1 cellular context compared by ENCODE assay signal in genomic region chr7:143263266-143264195, GRCh38.
TF ChIP-seq lines count a peak whose summit lies in the region.

TSS of gene GSTK1 (plus strand) at chr7:143263441. CDS start at chr7:143263514, 73 bp downstream.

TF ChIP-seq in HepG2, 621 proteins besides CTCF, POLR2A, EP300 and RAD21 (continued from another document and continues in another):
- TF ChIP-seq, protein P1, sequence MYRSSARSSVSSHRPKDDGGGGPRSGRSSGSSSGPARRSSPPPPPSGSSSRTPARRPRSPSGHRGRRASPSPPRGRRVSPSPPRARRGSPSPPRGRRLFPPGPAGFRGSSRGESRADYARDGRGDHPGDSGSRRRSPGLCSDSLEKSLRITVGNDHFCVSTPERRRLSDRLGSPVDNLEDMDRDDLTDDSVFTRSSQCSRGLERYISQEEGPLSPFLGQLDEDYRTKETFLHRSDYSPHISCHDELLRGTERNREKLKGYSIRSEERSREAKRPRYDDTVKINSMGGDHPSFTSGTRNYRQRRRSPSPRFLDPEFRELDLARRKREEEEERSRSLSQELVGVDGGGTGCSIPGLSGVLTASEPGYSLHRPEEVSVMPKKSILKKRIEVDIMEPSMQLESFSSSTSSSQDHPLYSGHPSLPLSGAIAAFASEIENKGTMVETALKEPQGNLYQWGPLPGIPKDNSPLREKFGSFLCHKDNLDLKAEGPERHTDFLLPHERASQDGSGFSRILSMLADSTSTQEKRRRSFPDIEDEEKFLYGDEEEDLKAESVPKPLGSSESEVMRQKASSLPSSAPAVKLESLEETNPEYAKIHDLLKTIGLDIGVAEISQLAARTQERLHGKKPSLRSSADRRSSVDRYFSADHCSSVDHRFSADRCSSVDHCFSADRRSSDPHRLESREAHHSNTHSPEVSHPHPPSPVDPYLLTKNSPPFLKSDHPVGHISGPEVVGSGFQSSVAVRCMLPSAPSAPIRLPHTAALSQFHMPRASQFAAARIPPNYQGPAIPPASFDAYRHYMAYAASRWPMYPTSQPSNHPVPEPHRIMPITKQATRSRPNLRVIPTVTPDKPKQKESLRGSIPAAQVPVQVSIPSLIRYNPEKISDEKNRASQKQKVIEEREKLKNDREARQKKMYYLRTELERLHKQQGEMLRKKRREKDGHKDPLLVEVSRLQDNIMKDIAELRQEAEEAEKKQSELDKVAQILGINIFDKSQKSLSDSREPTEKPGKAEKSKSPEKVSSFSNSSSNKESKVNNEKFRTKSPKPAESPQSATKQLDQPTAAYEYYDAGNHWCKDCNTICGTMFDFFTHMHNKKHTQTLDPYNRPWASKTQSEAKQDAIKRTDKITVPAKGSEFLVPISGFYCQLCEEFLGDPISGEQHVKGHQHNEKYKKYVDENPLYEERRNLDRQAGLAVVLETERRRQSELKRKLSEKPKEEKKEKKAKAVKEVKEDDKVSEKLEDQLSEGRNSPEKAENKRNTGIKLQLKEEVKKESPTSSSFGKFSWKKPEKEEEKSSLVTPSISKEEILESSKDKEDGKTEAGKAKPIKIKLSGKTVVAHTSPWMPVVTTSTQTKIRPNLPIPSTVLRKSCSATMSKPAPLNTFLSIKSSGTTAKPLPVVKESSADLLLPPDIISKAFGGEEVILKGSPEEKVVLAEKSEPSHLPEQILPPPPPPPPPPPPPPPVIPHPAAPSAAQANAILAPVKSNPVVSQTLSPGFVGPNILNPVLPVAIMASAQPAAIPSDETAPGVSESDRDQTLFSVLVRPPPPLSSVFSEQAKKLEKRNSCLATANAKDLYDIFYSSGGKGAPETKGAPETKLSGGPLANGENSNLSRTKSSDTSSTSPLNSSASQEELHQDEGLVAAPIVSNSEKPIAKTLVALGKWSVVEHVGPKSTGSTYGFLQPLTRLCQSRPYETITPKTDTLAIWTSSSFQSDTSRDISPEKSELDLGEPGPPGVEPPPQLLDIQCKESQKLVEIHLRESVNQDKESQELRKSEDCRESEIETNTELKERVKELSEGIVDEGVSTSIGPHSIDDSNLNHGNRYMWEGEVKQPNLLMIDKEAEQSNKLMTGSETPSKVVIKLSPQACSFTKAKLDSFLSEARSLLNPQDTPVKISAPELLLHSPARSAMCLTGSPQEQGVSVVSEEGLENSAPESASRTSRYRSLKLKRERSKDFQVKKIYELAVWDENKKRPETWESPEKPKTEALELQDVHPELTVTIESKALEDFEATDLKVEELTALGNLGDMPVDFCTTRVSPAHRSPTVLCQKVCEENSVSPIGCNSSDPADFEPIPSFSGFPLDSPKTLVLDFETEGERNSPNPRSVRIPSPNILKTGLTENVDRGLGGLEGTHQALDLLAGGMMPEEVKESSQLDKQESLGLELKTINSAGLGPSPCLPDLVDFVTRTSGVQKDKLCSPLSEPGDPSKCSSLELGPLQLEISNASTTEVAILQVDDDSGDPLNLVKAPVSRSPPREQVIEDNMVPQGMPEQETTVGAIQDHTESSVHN (CRISPR knock-in tag; IDR thresholded peaks at IDR 0.05), result no peak
- TF ChIP-seq WIZ (CRISPR knock-in tag; IDR thresholded peaks at IDR 0.05) (0 out of 2 replicates have a peak, but pooled peaks have one; percentile 40), ZSCAN12 (CRISPR knock-in tag; IDR thresholded peaks at IDR 0.05) (no peak; the same call in none of the 2 replicates), ZNF614 (CRISPR knock-in tag; IDR thresholded peaks at IDR 0.05; ENCODE audit: borderline replicate concordance) (peak; percentile 87; the same call in 1 of the 2 replicates), REPIN1 (CRISPR knock-in tag; IDR thresholded peaks at IDR 0.05; ENCODE audit: borderline replicate concordance, low read depth) (peak; percentile 84; the same call in 1 of the 2 replicates), RNF2 (conservative IDR thresholded peaks at IDR 0.05; ENCODE audit: low read depth) (no peak), ZNF253 (CRISPR knock-in tag; IDR thresholded peaks at IDR 0.05; ENCODE audit: borderline replicate concordance) (0 out of 2 replicates have a peak, but pooled peaks have one; percentile 51), CHD4 (IDR thresholded peaks at IDR 0.05; ENCODE audit: borderline replicate concordance, low read length) (no peak), PRDM4 (CRISPR knock-in tag; IDR thresholded peaks at IDR 0.05; ENCODE audit: borderline replicate concordance) (no peak), RFXAP (CRISPR knock-in tag; IDR thresholded peaks at IDR 0.05; ENCODE audit: borderline replicate concordance) (no peak), CENPX (CRISPR knock-in tag; IDR thresholded peaks at IDR 0.05) (no peak), KDM5A (IDR thresholded peaks at IDR 0.05; ENCODE audit: borderline replicate concordance, low read length) (no peak), CEBPB (IDR thresholded peaks at IDR 0.05; ENCODE audit: borderline replicate concordance, low read depth, low read length) (no peak), ATF4 (CRISPR knock-in tag; IDR thresholded peaks at IDR 0.05) (no peak), CEBPG (CRISPR knock-in tag; IDR thresholded peaks at IDR 0.05) (no peak), FOXA3 (CRISPR knock-in tag; IDR thresholded peaks at IDR 0.05) (peak; percentile 30; the same call in 1 of the 2 replicates), HOXA9 (CRISPR knock-in tag; IDR thresholded peaks at IDR 0.05; ENCODE audit: borderline replicate concordance) (no peak), ATM (IDR thresholded peaks at IDR 0.05; ENCODE audit: borderline replicate concordance) (no peak), BCL6 (CRISPR knock-in tag; IDR thresholded peaks at IDR 0.05) (peak; percentile 52), HHEX (CRISPR knock-in tag; IDR thresholded peaks at IDR 0.05) (no peak), NR3C1 (CRISPR knock-in tag; IDR thresholded peaks at IDR 0.05) (no peak), KAT7 (CRISPR knock-in tag; IDR thresholded peaks at IDR 0.05; ENCODE audit: borderline replicate concordance) (peak; percentile 63; the same call in 1 of the 2 replicates), JUND (CRISPR knock-in tag; IDR thresholded peaks at IDR 0.05) (no peak), SSRP1 (CRISPR knock-in tag; IDR thresholded peaks at IDR 0.05) (no peak; the same call in 1 of the 2 replicates), SALL1 (CRISPR knock-in tag; IDR thresholded peaks at IDR 0.05) (peak; percentile 85), IRF2 (CRISPR knock-in tag; IDR thresholded peaks at IDR 0.05) (no peak), ZFP36 (IDR thresholded peaks at IDR 0.05; ENCODE audit: borderline replicate concordance, low read depth, low read length, partially characterized antibody) (no peak), RXRB (CRISPR knock-in tag; IDR thresholded peaks at IDR 0.05; ENCODE audit: borderline replicate concordance) (peak; percentile 71; the same call in 1 of the 2 replicates), CCAR2 (optimal IDR thresholded peaks at IDR 0.05; ENCODE audit: low read depth, low read length) (no peak), SMAD1 (CRISPR knock-in tag; IDR thresholded peaks at IDR 0.05; ENCODE audit: borderline replicate concordance, low read depth) (0 out of 2 replicates have a peak, but pooled peaks have one; percentile 28), MLX (CRISPR knock-in tag; IDR thresholded peaks at IDR 0.05) (no peak), SP140L (CRISPR knock-in tag; IDR thresholded peaks at IDR 0.05; ENCODE audit: borderline replicate concordance) (peak; percentile 69; the same call in 1 of the 2 replicates), ZNF138 (CRISPR knock-in tag; IDR thresholded peaks at IDR 0.05; ENCODE audit: low read depth) (0 out of 2 replicates have a peak, but pooled peaks have one; percentile 46), ZFP90 (CRISPR knock-in tag; IDR thresholded peaks at IDR 0.05; ENCODE audit: borderline replicate concordance) (0 out of 2 replicates have a peak, but pooled peaks have one; percentile 58), SOX5 (CRISPR knock-in tag; IDR thresholded peaks at IDR 0.05; ENCODE audit: borderline replicate concordance) (peak; percentile 41; the same call in 1 of the 2 replicates), HES4 (CRISPR knock-in tag; IDR thresholded peaks at IDR 0.05; ENCODE audit: borderline replicate concordance) (peak; percentile 59; the same call in 1 of the 2 replicates), ZNF414 (CRISPR knock-in tag; IDR thresholded peaks at IDR 0.05) (peak; percentile 65; the same call in 1 of the 2 replicates), ATF2 (CRISPR knock-in tag; IDR thresholded peaks at IDR 0.05) (peak; percentile 70; the same call in 1 of the 2 replicates), ZNF329 (CRISPR knock-in tag; IDR thresholded peaks at IDR 0.05; ENCODE audit: low read depth) (no peak), SIX1 (CRISPR knock-in tag; IDR thresholded peaks at IDR 0.05; ENCODE audit: borderline replicate concordance) (no peak)
- TF ChIP-seq, protein P2, sequence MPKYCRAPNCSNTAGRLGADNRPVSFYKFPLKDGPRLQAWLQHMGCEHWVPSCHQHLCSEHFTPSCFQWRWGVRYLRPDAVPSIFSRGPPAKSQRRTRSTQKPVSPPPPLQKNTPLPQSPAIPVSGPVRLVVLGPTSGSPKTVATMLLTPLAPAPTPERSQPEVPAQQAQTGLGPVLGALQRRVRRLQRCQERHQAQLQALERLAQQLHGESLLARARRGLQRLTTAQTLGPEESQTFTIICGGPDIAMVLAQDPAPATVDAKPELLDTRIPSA (CRISPR knock-in tag; IDR thresholded peaks at IDR 0.05; ENCODE audit: borderline replicate concordance), result no peak
- TF ChIP-seq, protein P3, sequence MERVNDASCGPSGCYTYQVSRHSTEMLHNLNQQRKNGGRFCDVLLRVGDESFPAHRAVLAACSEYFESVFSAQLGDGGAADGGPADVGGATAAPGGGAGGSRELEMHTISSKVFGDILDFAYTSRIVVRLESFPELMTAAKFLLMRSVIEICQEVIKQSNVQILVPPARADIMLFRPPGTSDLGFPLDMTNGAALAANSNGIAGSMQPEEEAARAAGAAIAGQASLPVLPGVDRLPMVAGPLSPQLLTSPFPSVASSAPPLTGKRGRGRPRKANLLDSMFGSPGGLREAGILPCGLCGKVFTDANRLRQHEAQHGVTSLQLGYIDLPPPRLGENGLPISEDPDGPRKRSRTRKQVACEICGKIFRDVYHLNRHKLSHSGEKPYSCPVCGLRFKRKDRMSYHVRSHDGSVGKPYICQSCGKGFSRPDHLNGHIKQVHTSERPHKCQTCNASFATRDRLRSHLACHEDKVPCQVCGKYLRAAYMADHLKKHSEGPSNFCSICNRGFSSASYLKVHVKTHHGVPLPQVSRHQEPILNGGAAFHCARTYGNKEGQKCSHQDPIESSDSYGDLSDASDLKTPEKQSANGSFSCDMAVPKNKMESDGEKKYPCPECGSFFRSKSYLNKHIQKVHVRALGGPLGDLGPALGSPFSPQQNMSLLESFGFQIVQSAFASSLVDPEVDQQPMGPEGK (CRISPR knock-in tag; IDR thresholded peaks at IDR 0.05), result peak; percentile 87
- TF ChIP-seq, protein P4, sequence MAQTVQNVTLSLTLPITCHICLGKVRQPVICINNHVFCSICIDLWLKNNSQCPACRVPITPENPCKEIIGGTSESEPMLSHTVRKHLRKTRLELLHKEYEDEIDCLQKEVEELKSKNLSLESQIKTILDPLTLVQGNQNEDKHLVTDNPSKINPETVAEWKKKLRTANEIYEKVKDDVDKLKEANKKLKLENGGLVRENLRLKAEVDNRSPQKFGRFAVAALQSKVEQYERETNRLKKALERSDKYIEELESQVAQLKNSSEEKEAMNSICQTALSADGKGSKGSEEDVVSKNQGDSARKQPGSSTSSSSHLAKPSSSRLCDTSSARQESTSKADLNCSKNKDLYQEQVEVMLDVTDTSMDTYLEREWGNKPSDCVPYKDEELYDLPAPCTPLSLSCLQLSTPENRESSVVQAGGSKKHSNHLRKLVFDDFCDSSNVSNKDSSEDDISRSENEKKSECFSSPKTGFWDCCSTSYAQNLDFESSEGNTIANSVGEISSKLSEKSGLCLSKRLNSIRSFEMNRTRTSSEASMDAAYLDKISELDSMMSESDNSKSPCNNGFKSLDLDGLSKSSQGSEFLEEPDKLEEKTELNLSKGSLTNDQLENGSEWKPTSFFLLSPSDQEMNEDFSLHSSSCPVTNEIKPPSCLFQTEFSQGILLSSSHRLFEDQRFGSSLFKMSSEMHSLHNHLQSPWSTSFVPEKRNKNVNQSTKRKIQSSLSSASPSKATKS (CRISPR knock-in tag; IDR thresholded peaks at IDR 0.05), result 0 out of 2 replicates have a peak, but pooled peaks have one; percentile 68
